ENCODE assay signal across 1 cellular context in the genomic region with DNA sequence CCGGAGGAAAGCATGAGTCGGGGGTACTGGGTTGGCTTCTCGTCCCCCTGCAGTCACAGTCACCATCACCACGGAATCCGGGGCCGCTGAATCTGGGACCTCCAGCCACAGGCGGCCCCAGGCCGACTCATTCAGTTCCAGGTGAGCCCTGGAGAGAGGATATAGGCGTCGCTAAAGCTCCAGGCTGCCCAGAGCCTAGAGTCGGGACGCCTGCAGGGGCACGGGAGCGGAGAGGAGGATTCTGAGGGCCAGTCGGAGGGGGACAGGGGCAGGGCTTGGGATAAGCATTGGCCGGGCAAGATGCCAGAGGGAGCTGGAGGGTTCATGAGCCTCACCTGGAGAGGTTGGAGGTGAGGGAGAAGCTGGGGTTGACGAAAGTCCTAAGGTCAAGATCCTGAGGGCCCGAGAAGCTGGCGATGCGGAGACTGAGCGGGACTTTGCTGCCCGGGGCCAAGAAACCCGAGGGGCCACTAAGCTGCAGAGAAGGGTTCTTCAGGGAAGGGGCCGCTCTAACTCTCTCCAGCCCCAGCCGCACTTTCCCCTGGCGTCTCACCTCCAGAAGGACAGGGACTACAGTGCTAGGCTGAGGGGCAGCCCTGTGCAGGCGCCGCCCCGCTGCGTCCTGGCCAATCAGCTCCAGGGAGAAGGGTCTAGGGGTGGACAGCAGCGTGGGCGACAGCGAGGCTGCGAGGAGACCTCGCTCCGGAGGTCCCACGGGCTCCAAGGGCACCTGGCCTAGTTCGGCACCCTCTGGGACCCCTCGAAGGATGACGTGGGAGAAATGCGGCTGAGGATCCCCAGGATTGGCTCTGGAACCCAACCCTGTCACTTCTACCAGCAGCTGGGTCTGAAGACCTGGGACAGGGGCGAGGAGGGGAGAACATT.
TF ChIP-seq lines count a peak whose summit lies in the region.

No MANE protein-coding gene starts in this region.

TF ChIP-seq in HepG2, 621 proteins besides CTCF, POLR2A, EP300 and RAD21 (continued from another document):
- TF ChIP-seq ZNF407 (CRISPR knock-in tag; IDR thresholded peaks at IDR 0.05; ENCODE audit: not compliant biosample characterization) (peak; percentile 88), ARNT2 (CRISPR knock-in tag; IDR thresholded peaks at IDR 0.05; ENCODE audit: low read depth) (0 out of 2 replicates have a peak, but pooled peaks have one; percentile 70), TFAP4 (IDR thresholded peaks at IDR 0.05; ENCODE audit: borderline replicate concordance, low read depth) (0 out of 2 replicates have a peak, but pooled peaks have one; percentile 45), ELF3 (CRISPR knock-in tag; IDR thresholded peaks at IDR 0.05) (peak; percentile 54; the same call in 1 of the 2 replicates), ZNF354B (CRISPR knock-in tag; IDR thresholded peaks at IDR 0.05) (no peak), ESRRA (CRISPR knock-in tag; IDR thresholded peaks at IDR 0.05; ENCODE audit: low read depth) (peak; percentile 46; the same call in 1 of the 2 replicates), SAP130 (CRISPR knock-in tag; IDR thresholded peaks at IDR 0.05; ENCODE audit: low read depth) (peak; percentile 79), SP4 (CRISPR knock-in tag; IDR thresholded peaks at IDR 0.05) (peak; percentile 80; the same call in 1 of the 2 replicates), IKZF5 (CRISPR knock-in tag; IDR thresholded peaks at IDR 0.05) (peak; percentile 45; the same call in 1 of the 2 replicates), PHF20 (CRISPR knock-in tag; IDR thresholded peaks at IDR 0.05) (no peak), RBAK (CRISPR knock-in tag; IDR thresholded peaks at IDR 0.05) (no peak), HHEX (CRISPR knock-in tag; IDR thresholded peaks at IDR 0.05) (no peak), ZBTB38 (CRISPR knock-in tag; IDR thresholded peaks at IDR 0.05) (peak; percentile 61; the same call in 1 of the 2 replicates), MYC (CRISPR knock-in tag; IDR thresholded peaks at IDR 0.05; ENCODE audit: borderline replicate concordance) (peak; percentile 60; the same call in 1 of the 2 replicates), ZNF256 (CRISPR knock-in tag; conservative IDR thresholded peaks at IDR 0.05) (0 out of 2 replicates have a peak, but pooled peaks have one; percentile 59)
